12 cellular contexts compared by ENCODE assay signal in genomic region chr3:4656646-4657318, GRCh38.
"Had no signal": no experiment of that assay in that cellular context is flagged by ENCODE, and none has a peak within 500 bp of the region (broad histone marks: within the 10 kb centered on the region; RNA-seq: fewer than 3 reads in every experiment).

No MANE protein-coding gene starts in this region.

- H3K27me3 ChIP-seq: colonic mucosa, ovary, thyroid gland had no signal

- H3K36me3 ChIP-seq: colonic mucosa, ovary had no signal

- H3K9me3 ChIP-seq: colonic mucosa, ovary, thyroid gland had no signal

- DNase-seq: activated CD4-positive, alpha-beta memory T cell treated with anti-CD3 and anti-CD28 coated beads for 36 hours; activated CD4-positive, alpha-beta T cell treated with anti-CD3 and anti-CD28 coated beads for 1 hour; activated gamma-delta T cell treated with Interleukin-2 at 50 U/mL for 16 hours; activated naive CD8-positive, alpha-beta T cell treated with anti-CD3 and anti-CD28 coated beads for 36 hours; activated T-cell treated with anti-CD3 and anti-CD28 coated beads, Interleukin-2, amount 50 U/mL, for 48 hours; effector memory CD4-positive, alpha-beta T cell; SIG-M5; T-helper 9 cell had no signal

- H3K4me1 ChIP-seq: colonic mucosa, thyroid gland had no signal

- H3K4me2 ChIP-seq: smooth muscle cell had no signal

- H3K4me3 ChIP-seq: colonic mucosa, ovary, smooth muscle cell, thyroid gland had no signal

- H3K27ac ChIP-seq: colonic mucosa, ovary, thyroid gland had no signal
